In genomic region chr10:88091490-88092061, GRCh38 we compare ENCODE assay signal across 7 cellular contexts.
DNase-seq lines count a peak whose midpoint lies in the region; ATAC-seq and TF ChIP-seq lines count a peak whose summit lies in the region.

No MANE protein-coding gene starts in this region.

- H4K91ac ChIP-seq in mesenchymal stem cell (ENCODE audit: low read length), result no peak overlapping the region

- TF ChIP-seq CTCF in foreskin keratinocyte (conservative IDR thresholded peaks at IDR 0.05), result peak; percentile 58
- TF ChIP-seq CTCF in stomach (IDR thresholded peaks at IDR 0.05), result no peak
- no peak for TF ChIP-seq CTCF in thyroid gland (IDR thresholded peaks at IDR 0.05)

- H3K9me3 ChIP-seq in stomach (no peaks in the 10 kb centered on the region), thyroid gland (no peaks in the 10 kb centered on the region), mesenchymal stem cell (ENCODE audit: control insufficient read depth, low read length) (no peaks in the 10 kb centered on the region)

- POLR2A ChIA-PET in activated CD4-positive, alpha-beta T cell treated with anti-CD3 and anti-CD28 coated beads for 36 hours (lab: Charles Lee), result interaction anchor here (0.6 to 1.4 kb wide), 13 partner anchors 26 to 740 kb away, joined by 3 to 23 read pairs (median 6); partner anchors contain the start of genes KLLN and PTEN

- no peak overlapping the region for H2BK120ac ChIP-seq in mesenchymal stem cell (ENCODE audit: low read depth, low read length)

- TF ChIP-seq EP300 in stomach (IDR thresholded peaks at IDR 0.05), result no peak

- H3K27me3 Mint-ChIP-seq in activated CD4-positive, alpha-beta T cell treated with anti-CD3 and anti-CD28 coated beads for 36 hours, result peaks cover 32% of the 10 kb centered on the region

- CTCF ChIA-PET in activated CD4-positive, alpha-beta T cell treated with anti-CD3 and anti-CD28 coated beads for 36 hours (lab: Charles Lee), result interaction anchor here (0.6 to 3.9 kb wide), 19 partner anchors 9 to 1006 kb away, joined by 3 to 19 read pairs (median 4); no protein-coding TSS in a partner anchor

- no peak overlapping the region for H2AFZ ChIP-seq in mesenchymal stem cell (ENCODE audit: low read depth, low read length)

- no peak overlapping the region for H2AK5ac ChIP-seq in mesenchymal stem cell (ENCODE audit: low read length, severe bottlenecking)

- H3K4me1 Mint-ChIP-seq in activated CD4-positive, alpha-beta T cell treated with anti-CD3 and anti-CD28 coated beads for 36 hours, result peaks cover 33% of the 10 kb centered on the region

- H3K4ac ChIP-seq in mesenchymal stem cell (ENCODE audit: low read depth in 1 of 2, low read length in 2 of 2), result no peak overlapping the region

- H2BK15ac ChIP-seq in mesenchymal stem cell (ENCODE audit: low read depth, poor library complexity, severe bottlenecking), result no peak overlapping the region

- H3K4me3 ChIP-seq in stomach, result no peak overlapping the region
- no peak overlapping the region for H3K4me3 ChIP-seq in thyroid gland (replicated peaks in 1 of 3)
- no peak overlapping the region for H3K4me3 ChIP-seq in mesenchymal stem cell (ENCODE audit: insufficient read depth in 1 of 2, low read depth in 1 of 2, low read length in 2 of 2)

- no peak overlapping the region for H2BK12ac ChIP-seq in mesenchymal stem cell (ENCODE audit: low read length in 2 of 2)

- DNase-seq in activated CD4-positive, alpha-beta T cell treated with anti-CD3 and anti-CD28 coated beads for 36 hours, result peak; percentile 87
- DNase-seq in foreskin keratinocyte, result peak; percentile 76 to 85
- peak; percentile 38 for DNase-seq in stomach
- DNase-seq in thyroid gland, result no peak
- no peak for DNase-seq in mesenchymal stem cell

- no peak overlapping the region for H3K4me2 ChIP-seq in mesenchymal stem cell (ENCODE audit: low read length, poor library complexity, severe bottlenecking)

- intact Hi-C loops in activated CD4-positive, alpha-beta T cell treated with anti-CD3 and anti-CD28 coated beads for 36 hours (cut with DNase I, micrococcal nuclease), result loop anchor here (1.0 to 10.0 kb wide), 16 partner anchors 26 to 993 kb away; partner anchors contain the start of genes ATAD1 (in 1 of the 2), KLLN (in 1 of the 2) and PTEN (in 1 of the 2)
- intact Hi-C loops in stomach (cut with DNase I; ENCODE audit: low total_unique reads), result no loop called here
- intact Hi-C loops in thyroid gland (cut with DNase I), result no loop called here

- H3K18ac ChIP-seq in mesenchymal stem cell (ENCODE audit: low read depth in 1 of 2, low read length in 2 of 2), result no peak overlapping the region

- 44 to 63% (median 53%) methylated on average over 4 of the region's 4 CpGs for WGBS in stomach, 5 donors
- WGBS in thyroid gland, 2 donors, result 73 to 91% methylated on average over 4 of the region's 4 CpGs
- 85% methylated on average over 4 of the region's 4 CpGs for WGBS in mesenchymal stem cell

- H3K14ac ChIP-seq in mesenchymal stem cell (ENCODE audit: low read length in 2 of 2), result no peak overlapping the region

- no peak overlapping the region for H4K8ac ChIP-seq in mesenchymal stem cell (ENCODE audit: low read length)

- no peak overlapping the region for H2BK5ac ChIP-seq in mesenchymal stem cell (ENCODE audit: low read depth, low read length, poor library complexity, severe bottlenecking)

- H3K27ac ChIP-seq in foreskin keratinocyte (no peak overlapping the region), stomach (peak overlapping the region in 3 of 5 donors; percentile 29 to 57 (median 56)), thyroid gland (no peak overlapping the region), mesenchymal stem cell (ENCODE audit: low read length, poor library complexity, severe bottlenecking) (no peak overlapping the region)

- no peaks in the 10 kb centered on the region for H3K9me3 Mint-ChIP-seq in activated CD4-positive, alpha-beta T cell treated with anti-CD3 and anti-CD28 coated beads for 36 hours (ENCODE audit: low read depth)

- no peak overlapping the region for H3K4me3 Mint-ChIP-seq in activated CD4-positive, alpha-beta T cell treated with anti-CD3 and anti-CD28 coated beads for 36 hours

- no peak overlapping the region for H3K9ac ChIP-seq in mesenchymal stem cell (ENCODE audit: low read length)

- H3K27ac Mint-ChIP-seq in activated CD4-positive, alpha-beta T cell treated with anti-CD3 and anti-CD28 coated beads for 36 hours, result peak overlapping the region; percentile 55

- ATAC-seq in GM19397 (IDR thresholded peaks at IDR 0.05; ENCODE audit: unreplicated experiment), result peak; percentile 79
- peak; percentile 85 for ATAC-seq in HG03432 (IDR thresholded peaks at IDR 0.05; ENCODE audit: unreplicated experiment)
- peak; percentile 98 for ATAC-seq in activated CD4-positive, alpha-beta T cell treated with anti-CD3 and anti-CD28 coated beads for 36 hours
- ATAC-seq in foreskin keratinocyte, result peak; percentile 73

- no peaks in the 10 kb centered on the region for H3K36me3 Mint-ChIP-seq in activated CD4-positive, alpha-beta T cell treated with anti-CD3 and anti-CD28 coated beads for 36 hours (ENCODE audit: low read depth)

- no peak for TF ChIP-seq POLR2A in stomach (IDR thresholded peaks at IDR 0.05)
- no peak for TF ChIP-seq POLR2A in thyroid gland (IDR thresholded peaks at IDR 0.05)

- no peaks in the 10 kb centered on the region for H3K79me1 ChIP-seq in mesenchymal stem cell (replicated peaks; ENCODE audit: low read length, poor library complexity, severe bottlenecking)

- H3K36me3 ChIP-seq in stomach (no peaks in the 10 kb centered on the region), thyroid gland (no peaks in the 10 kb centered on the region), mesenchymal stem cell (ENCODE audit: control insufficient read depth in 1 of 2, insufficient read depth in 2 of 2, low read depth in 1 of 2, low read length in 2 of 2) (no peaks in the 10 kb centered on the region)

- H3K23ac ChIP-seq in mesenchymal stem cell (ENCODE audit: low read length in 2 of 2), result no peak overlapping the region

- H3K4me1 ChIP-seq in foreskin keratinocyte (peaks cover 9% of the 10 kb centered on the region), stomach (peaks cover 0 to 23% (median 14%) of the 10 kb centered on the region in 4 donors), thyroid gland (peaks cover 33 to 37% of the 10 kb centered on the region in 2 donors), mesenchymal stem cell (ENCODE audit: control insufficient read depth, insufficient read depth, low read depth, low read length) (peaks cover 3% of the 10 kb centered on the region)

- H3K27me3 ChIP-seq in foreskin keratinocyte (no peaks in the 10 kb centered on the region), stomach (no peaks in the 10 kb centered on the region), thyroid gland (no peaks in the 10 kb centered on the region), mesenchymal stem cell (ENCODE audit: control insufficient read depth in 1 of 2, insufficient read depth in 1 of 2, low read length in 2 of 2) (peaks cover 0 to 4% of the 10 kb centered on the region in 2 experiments)

Comparison
In these comparisons a context has a peak if more than half of its experiments do, and no peak if none do; other contexts are left out.
1. DNase-seq: peak in activated CD4-positive, alpha-beta T cell treated with anti-CD3 and anti-CD28 coated beads for 36 hours (single experiment), foreskin keratinocyte (2 of 2) and stomach (single experiment); none in thyroid gland (0 of 2) and mesenchymal stem cell (single experiment).
2. H3K27ac ChIP-seq: peak in stomach (3 of 5); none in foreskin keratinocyte (single experiment), thyroid gland (0 of 3) and mesenchymal stem cell (single experiment).
3. intact Hi-C loops: an anchor here in activated CD4-positive, alpha-beta T cell treated with anti-CD3 and anti-CD28 coated beads for 36 hours (1.0 to 10.0 kb wide); none called in stomach and thyroid gland.
4. Peak in every context shown above with its lines, with median percentiles within 50 percentile points of each other: ATAC-seq.